8 cellular contexts compared by ENCODE assay signal in genomic region chr17:7717756-7718350, GRCh38. TPM values are rescaled to one million over a fixed set of nuclear protein-coding genes. Genes with fewer than 3 reads are reported as not detected.
DNase-seq lines count a peak whose midpoint lies in the region; ATAC-seq and TF ChIP-seq lines count a peak whose summit lies in the region.

No MANE protein-coding gene starts in this region.

- CTCF ChIA-PET in PC-9 (lab: Charles Lee) = interaction anchor here (0.6 to 0.7 kb wide), 3 partner anchors 48 to 116 kb away, joined by 3 to 32 read pairs (median 3); partner anchors contain the start of gene KDM6B

- in situ Hi-C loops in ACHN (cut with HindIII; ENCODE audit: low pct_ligation_motif_present, low pct_unique_long_range_greater_than_20kb, low sequenced_read_pairs) = no loop called here

- H3K79me2 ChIP-seq in GM23338 (replicated peaks; ENCODE audit: insufficient read depth) (no peaks in the 10 kb centered on the region), PC-9 (ENCODE audit: low read depth) (no peaks in the 10 kb centered on the region)

- intact Hi-C loops in PC-9 (cut with micrococcal nuclease; ENCODE audit: unreplicated experiment) = loop anchor here (1.0 to 2.0 kb wide), 2 partner anchors 29 to 130 kb away; partner anchors contain the start of gene WRAP53

- peak overlapping the region; percentile 72 for H2AFZ ChIP-seq in GM23338
- H2AFZ ChIP-seq in PC-9 = peak overlapping the region; percentile 86; the same call in 1 of the 2 replicates
- peak overlapping the region; percentile 73 for H2AFZ ChIP-seq in neuron (ENCODE audit: low read depth, low read length)

- H3K36me3 Mint-ChIP-seq in GM23338 (ENCODE audit: low read depth) = no peaks in the 10 kb centered on the region
- no peaks in the 10 kb centered on the region for H3K36me3 Mint-ChIP-seq in endodermal cell (ENCODE audit: low read depth)

- H3K4me1 Mint-ChIP-seq in GM23338 (peaks cover 43% of the 10 kb centered on the region), endodermal cell (peaks cover 28% of the 10 kb centered on the region)

- H3K9ac ChIP-seq in endodermal cell (ENCODE audit: extremely low read depth, low read length, poor library complexity, severe bottlenecking) = peak overlapping the region; percentile 8

- H3K4me3 ChIP-seq in GM23338 = peak overlapping the region; percentile 97
- peak overlapping the region; percentile 67 for H3K4me3 ChIP-seq in PC-9
- peak overlapping the region; percentile 86 for H3K4me3 ChIP-seq in endodermal cell (ENCODE audit: low read length)
- peak overlapping the region; percentile 66 for H3K4me3 ChIP-seq in neuron (ENCODE audit: low read length)

- no peaks in the 10 kb centered on the region for H3K9me2 ChIP-seq in GM23338 (ENCODE audit: insufficient read depth)
- H3K9me2 ChIP-seq in PC-9 (ENCODE audit: insufficient read depth) = no peaks in the 10 kb centered on the region

- H3K27me3 Mint-ChIP-seq in GM23338 (ENCODE audit: insufficient read depth, low read depth, poor library complexity) = peaks cover 25% of the 10 kb centered on the region
- H3K27me3 Mint-ChIP-seq in endodermal cell (ENCODE audit: insufficient read depth) = peaks cover 42% of the 10 kb centered on the region

- WGBS in endodermal cell (ENCODE audit: insufficient coverage in 1 of 2, insufficient read length in 1 of 2), 2 experiments = 15 to 25% methylated on average over 12 to 16 of the region's 16 CpGs

- H3K27me3 ChIP-seq in GM23338 (ENCODE audit: insufficient read depth) (peaks cover 21% of the 10 kb centered on the region), PC-9 (ENCODE audit: insufficient read depth, low read depth) (no peaks in the 10 kb centered on the region), endodermal cell (ENCODE audit: control insufficient read depth, insufficient read depth, low read length, poor library complexity, severe bottlenecking) (peaks cover 25% of the 10 kb centered on the region), neuron (ENCODE audit: insufficient read depth, low read length) (peaks cover 4% of the 10 kb centered on the region)

- peak overlapping the region; percentile 93 for H3K4me2 ChIP-seq in GM23338
- peak overlapping the region; percentile 84 for H3K4me2 ChIP-seq in PC-9

- no peaks in the 10 kb centered on the region for H4K20me1 ChIP-seq in GM23338 (replicated peaks; ENCODE audit: insufficient read depth)
- no peaks in the 10 kb centered on the region for H4K20me1 ChIP-seq in PC-9 (ENCODE audit: insufficient read depth)

- 0 out of 2 replicates have a peak, but pooled peaks cover 9% of the 10 kb centered on the region for H3F3A ChIP-seq in GM23338 (replicated peaks; ENCODE audit: low read depth)
- peaks cover 2% of the 10 kb centered on the region; the same call in 1 of the 2 replicates for H3F3A ChIP-seq in PC-9 (ENCODE audit: insufficient read depth, low read depth)

- no TSS peak for BruUV-seq in PC-9 (replicated peaks; lab: Mats Ljungman, UMichigan)

- H3K9me3 Mint-ChIP-seq in GM23338 (no peaks in the 10 kb centered on the region; the same call in 2 of the 3 replicates), endodermal cell (no peaks in the 10 kb centered on the region)

- H3K27ac Mint-ChIP-seq in GM23338 = no peak overlapping the region
- H3K27ac Mint-ChIP-seq in endodermal cell = no peak overlapping the region

- H3K27ac ChIP-seq in GM23338 (ENCODE audit: low read depth) (no peak overlapping the region), PC-9 (no peak overlapping the region), endodermal cell (ENCODE audit: low read depth, low read length) (no peak overlapping the region)

- peak; percentile 52 for DNase-seq in GM23338 (ENCODE audit: low spot score)
- no peak for DNase-seq in PC-9
- no peak for DNase-seq in endodermal cell
- no peak for DNase-seq in ACHN
- no peak for DNase-seq in T-helper 9 cell

- ATAC-seq in GM23338 = no peak
- ATAC-seq in GM21576 (IDR thresholded peaks at IDR 0.05; ENCODE audit: unreplicated experiment) = no peak
- no peak for ATAC-seq in GM19324 (IDR thresholded peaks at IDR 0.05; ENCODE audit: low FRiP score, unreplicated experiment)

- H3K9me3 ChIP-seq in PC-9 (ENCODE audit: insufficient read depth, low read depth) (no peaks in the 10 kb centered on the region), endodermal cell (ENCODE audit: control insufficient read depth, low read length) (no peaks in the 10 kb centered on the region), neuron (ENCODE audit: low read length) (no peaks in the 10 kb centered on the region)

- H3K4me3 Mint-ChIP-seq in GM23338 (peak overlapping the region; percentile 83), endodermal cell (peak overlapping the region; percentile 73)

- H3K36me3 ChIP-seq in GM23338 (ENCODE audit: insufficient read depth) (no peaks in the 10 kb centered on the region), PC-9 (ENCODE audit: low read depth) (no peaks in the 10 kb centered on the region), endodermal cell (ENCODE audit: control insufficient read depth, insufficient read depth, low read length) (no peaks in the 10 kb centered on the region), neuron (ENCODE audit: insufficient read depth, low read length) (no peaks in the 10 kb centered on the region)

- H3K4me1 ChIP-seq in GM23338 (ENCODE audit: insufficient read depth) = peaks cover 27% of the 10 kb centered on the region
- peaks cover 7% of the 10 kb centered on the region for H3K4me1 ChIP-seq in PC-9 (replicated peaks; ENCODE audit: insufficient read depth)
- peaks cover 2% of the 10 kb centered on the region for H3K4me1 ChIP-seq in endodermal cell (ENCODE audit: control insufficient read depth, insufficient read depth, low read length)
- H3K4me1 ChIP-seq in neuron (ENCODE audit: insufficient read depth, low read length) = peaks cover 50% of the 10 kb centered on the region

- POLR2A ChIA-PET in PC-9 (lab: Charles Lee; ENCODE audit: unreplicated experiment) = interaction anchor here (0.5 kb wide), 1 partner anchor 67 kb away, joined by 4 read pairs; no protein-coding TSS in a partner anchor

- TF ChIP-seq CTCF in GM23338 (conservative IDR thresholded peaks at IDR 0.05; ENCODE audit: low read depth in 2 of 2) (no peak), PC-9 (conservative IDR thresholded peaks at IDR 0.05) (no peak), endodermal cell (conservative IDR thresholded peaks at IDR 0.05) (no peak)

TF ChIP-seq in GM23338, 12 proteins besides CTCF, POLR2A, EP300 and RAD21:
- TF ChIP-seq ZNF114 (CRISPR knock-in tag; IDR thresholded peaks at IDR 0.05) (no peak), ZNF331 (CRISPR knock-in tag; IDR thresholded peaks at IDR 0.05; ENCODE audit: low read depth) (no peak), POLR2AphosphoS5 (IDR thresholded peaks at IDR 0.05; ENCODE audit: low read depth) (no peak), EZH2 (IDR thresholded peaks at IDR 0.05; ENCODE audit: low read depth, unreplicated experiment) (no peak), ETS1 (IDR thresholded peaks at IDR 0.05) (no peak), STAT1 (IDR thresholded peaks at IDR 0.05; ENCODE audit: unreplicated experiment) (no peak)

RNA-seq across cellular contexts. Expression of gene DNAH2, which starts 0.3 kb away (rescaled TPM):
- 0.16 and 0.38 TPM in 2 replicates for total RNA-seq in GM23338 (2014; rRNA removed; shearing (Covaris generic))
- polyA plus RNA-seq in GM23338 (2016; fragmentation: Nextera tagmentation; extraction: Ambion mirVana) = not detected in 2 replicates
- total RNA-seq in PC-9 (2021) (10.6 and 11.6 TPM in 2 replicates), endodermal cell (under 1 TPM; 0.42 to 0.69 TPM)
- polyA plus RNA-seq in endodermal cell (2013, experiment 1 of 2) = 0.46 TPM
- 0.75 TPM for polyA plus RNA-seq in endodermal cell (2013, experiment 2 of 2)

RNA-seq across cellular contexts. Expression of gene EFNB3, which starts 12.9 kb away (rescaled TPM):
- total RNA-seq in GM23338 (2014; rRNA removed; shearing (Covaris generic)) = 7.7 and 11.5 TPM in 2 replicates
- polyA plus RNA-seq in GM23338 (2016; fragmentation: Nextera tagmentation; extraction: Ambion mirVana) = 4.2 and 4.5 TPM in 2 replicates
- total RNA-seq in PC-9 (2021) (1.5 and 1.6 TPM in 2 replicates), endodermal cell (10 to 100 TPM; 12.8 to 15.0 TPM)
- polyA plus RNA-seq in endodermal cell (2013, experiment 1 of 2) = 72.5 TPM
- 62.3 TPM for polyA plus RNA-seq in endodermal cell (2013, experiment 2 of 2)

RNA-seq across cellular contexts. Expression of gene WRAP53, which starts 29.6 kb away (rescaled TPM):
- total RNA-seq in GM23338 (2014; rRNA removed; shearing (Covaris generic)) = 27.1 and 28.1 TPM in 2 replicates
- polyA plus RNA-seq in GM23338 (2016; fragmentation: Nextera tagmentation; extraction: Ambion mirVana) = 33.3 and 33.5 TPM in 2 replicates
- total RNA-seq in PC-9 (2021) (31.9 and 37.2 TPM in 2 replicates), endodermal cell (10 to 100 TPM; 21.7 to 30.8 TPM)
- polyA plus RNA-seq in endodermal cell (2013, experiment 1 of 2) = 27.8 TPM
- 24.6 TPM for polyA plus RNA-seq in endodermal cell (2013, experiment 2 of 2)

RNA-seq across cellular contexts. Expression of gene TP53, which starts 30.6 kb away (rescaled TPM):
- 154 and 178 TPM in 2 replicates for total RNA-seq in GM23338 (2014; rRNA removed; shearing (Covaris generic))
- polyA plus RNA-seq in GM23338 (2016; fragmentation: Nextera tagmentation; extraction: Ambion mirVana) = 119 and 138 TPM in 2 replicates
- total RNA-seq in PC-9 (2021) = 307 and 340 TPM in 2 replicates
- 100 to 1,000 TPM; 113 to 130 TPM for total RNA-seq in endodermal cell
- 96.7 TPM for polyA plus RNA-seq in endodermal cell (2013, experiment 1 of 2)
- polyA plus RNA-seq in endodermal cell (2013, experiment 2 of 2) = 83.4 TPM
